Comparison of ENCODE assay signal across 13 cellular contexts in genomic region chr2:164990953-164991352, GRCh38. TPM values are rescaled to one million over a fixed set of nuclear protein-coding genes. Genes with fewer than 3 reads are reported as not detected.
A peak's percentile ranks its signal among the peaks of the same experiment; 100 is the strongest.
DNase-seq lines count a peak whose midpoint lies in the region; ATAC-seq and TF ChIP-seq lines count a peak whose summit lies in the region.
"Not testable (repeated sequence)": the region's sequence is repeated elsewhere in the genome, so short reads cannot be mapped to it uniquely, and the experiment has no call there.
"Had no signal": no experiment of that assay in that cellular context is flagged by ENCODE, and none has a peak within 500 bp of the region (broad histone marks: within the 10 kb centered on the region; RNA-seq: fewer than 3 reads in every experiment).

No MANE protein-coding gene starts in this region.

- H3K36me3 ChIP-seq in SJSA1, esophagus muscularis mucosa, left ventricle myocardium inferior: not testable (repeated sequence)

- peak overlapping the region; percentile 32 to 96 (median 90) for H3K27ac Mint-ChIP-seq in naive B cell
- peak overlapping the region; percentile 88 for H3K27ac Mint-ChIP-seq in stimulated activated naive B cell treated with anti-CD40 and anti-IgM and Interleukin-4, amounts not matched to agents 10 μg/mL and 1 μg/mL and 100 μg/mL, for 72 hours

- H3K27me3 ChIP-seq in SJSA1 (replicated peaks); esophagus muscularis mucosa; left ventricle myocardium inferior (ENCODE audit: low read depth): not testable (repeated sequence)

- DNase-seq in AG10803 (ENCODE audit: low read depth) (peak; percentile 66), HK-2 (ENCODE audit: unreplicated experiment) (peak; percentile 44), SJSA1 (ENCODE audit: low read depth in 1 of 2, low spot score in 2 of 2) (peak; percentile 75 to 78), astrocyte of the hippocampus (ENCODE audit: low read depth, low spot score) (peak; percentile 64)
- DNase-seq in esophagus muscularis mucosa (ENCODE audit: extremely low spot score); left ventricle myocardium inferior; naive B cell; stimulated activated naive B cell treated with anti-CD40 and anti-IgM and Interleukin-4, amounts not matched to agents 10 μg/mL and 1 μg/mL and 100 μg/mL, for 72 hours: not testable (repeated sequence)

- not testable (repeated sequence) for H3K4me3 ChIP-seq in AG10803 (ENCODE audit: low read length); SJSA1; esophagus muscularis mucosa; left ventricle myocardium inferior

- TF ChIP-seq EP300 in esophagus muscularis mucosa (IDR thresholded peaks at IDR 0.05): not testable (repeated sequence)

- not testable (repeated sequence) for TF ChIP-seq POLR2A in esophagus muscularis mucosa (IDR thresholded peaks at IDR 0.05; ENCODE audit: low read depth)

- not testable (repeated sequence) for H3K9me3 ChIP-seq in SJSA1 (replicated peaks); esophagus muscularis mucosa; left ventricle myocardium inferior (replicated peaks)

- peak overlapping the region in 7 of 8 donors; percentile 7 to 82 (median 61) for H3K4me3 Mint-ChIP-seq in naive B cell
- H3K4me3 Mint-ChIP-seq in stimulated activated naive B cell treated with anti-CD40 and anti-IgM and Interleukin-4, amounts not matched to agents 10 μg/mL and 1 μg/mL and 100 μg/mL, for 72 hours: peak overlapping the region in 1 of 2 donors; percentile 6

- intact Hi-C loops in esophagus muscularis mucosa (cut with DNase I) (loop anchor here (5.0 kb wide), 2 partner anchors 211 to 301 kb away; partner anchors contain the start of gene SCN3A), left ventricle myocardium inferior (cut with micrococcal nuclease) (loop anchor here (5.0 kb wide), 1 partner anchor 211 kb away; the partner anchor contains the start of gene SCN3A)

- H3K36me3 Mint-ChIP-seq in naive B cell: not testable (repeated sequence)
- peaks cover 3 to 16% of the 10 kb centered on the region in 2 donors for H3K36me3 Mint-ChIP-seq in stimulated activated naive B cell treated with anti-CD40 and anti-IgM and Interleukin-4, amounts not matched to agents 10 μg/mL and 1 μg/mL and 100 μg/mL, for 72 hours

- H3K27ac ChIP-seq in SJSA1 (peak overlapping the region; percentile 54), esophagus muscularis mucosa (replicated peaks in 1 of 4) (peak overlapping the region in 3 of 4 donors; percentile 44 to 70 (median 51)), left ventricle myocardium inferior (replicated peaks) (peak overlapping the region; percentile 40)

- H3K9me3 Mint-ChIP-seq in naive B cell; stimulated activated naive B cell treated with anti-CD40 and anti-IgM and Interleukin-4, amounts not matched to agents 10 μg/mL and 1 μg/mL and 100 μg/mL, for 72 hours: not testable (repeated sequence)

- not testable (repeated sequence) for H3K27me3 Mint-ChIP-seq in naive B cell; stimulated activated naive B cell treated with anti-CD40 and anti-IgM and Interleukin-4, amounts not matched to agents 10 μg/mL and 1 μg/mL and 100 μg/mL, for 72 hours

- ATAC-seq in naive B cell (ENCODE audit: low read depth in 2 of 2); stimulated activated naive B cell treated with anti-CD40 and anti-IgM and Interleukin-4, amounts not matched to agents 10 μg/mL and 1 μg/mL and 100 μg/mL, for 72 hours (replicated peaks): not testable (repeated sequence)

- H3K4me1 ChIP-seq in SJSA1 (replicated peaks) (peaks cover 27% of the 10 kb centered on the region), esophagus muscularis mucosa (peaks cover 10 to 28% (median 18%) of the 10 kb centered on the region in 4 donors), left ventricle myocardium inferior (peaks cover 18% of the 10 kb centered on the region)

- TF ChIP-seq CTCF in AG10803 (conservative IDR thresholded peaks at IDR 0.05; ENCODE audit: low read length); esophagus muscularis mucosa (IDR thresholded peaks at IDR 0.05); left ventricle myocardium inferior (IDR thresholded peaks at IDR 0.05; ENCODE audit: borderline replicate concordance): not testable (repeated sequence)

- H3K4me1 Mint-ChIP-seq in naive B cell: peaks cover 55 to 75% (median 63%) of the 10 kb centered on the region in 3 donors
- peaks cover 40 to 56% of the 10 kb centered on the region in 2 donors for H3K4me1 Mint-ChIP-seq in stimulated activated naive B cell treated with anti-CD40 and anti-IgM and Interleukin-4, amounts not matched to agents 10 μg/mL and 1 μg/mL and 100 μg/mL, for 72 hours

RNA-seq across cellular contexts. Expression of gene SLC38A11, which starts 35.6 kb away (rescaled TPM):
- not detected in 2 replicates for total RNA-seq in SJSA1 (2014; rRNA removed; shearing (Covaris generic))
- 10 to 100 TPM in 1 of 4 donors, 1 to 10 TPM in 3; 1.4 to 11.6 (median 2.6) TPM for total RNA-seq in esophagus muscularis mucosa
- 0.33 TPM for total RNA-seq in left ventricle myocardium inferior
- 10 to 100 TPM in 3 of 6 donors, 1 to 10 TPM in 3; 1.1 to 16.3 (median 9.5) TPM for polyA plus RNA-seq in naive B cell (ENCODE audit: low read depth in 6 of 6)
- total RNA-seq: CD4-positive, alpha-beta T cell; endodermal cell; glomerular endothelial cell; H9 had no signal
- polyA plus RNA-seq: naive thymus-derived CD4-positive, alpha-beta T cell had no signal
